8 cellular contexts compared by ENCODE assay signal in the genomic region with DNA sequence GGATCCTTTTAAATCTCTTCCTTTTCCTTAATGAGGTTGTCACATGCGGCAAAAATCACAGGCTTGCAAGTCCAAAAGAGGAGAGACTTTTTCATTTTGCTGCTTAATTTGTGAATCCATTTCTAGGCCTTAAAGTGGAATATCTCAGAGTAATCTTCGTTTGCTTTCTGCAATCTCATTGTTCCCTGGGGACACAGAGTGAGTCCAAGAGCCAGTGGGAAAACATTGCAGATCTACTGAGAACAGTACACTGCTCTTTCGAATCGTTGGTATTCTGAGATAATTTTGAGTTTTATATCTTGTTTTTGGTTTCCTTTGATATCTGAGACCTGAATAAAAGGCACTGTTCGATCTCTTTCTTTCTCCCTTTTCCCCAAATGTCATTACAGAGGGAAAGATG.
DNase-seq lines count a peak whose midpoint lies in the region; ATAC-seq and TF ChIP-seq lines count a peak whose summit lies in the region.
"Had no signal": no experiment of that assay in that cellular context is flagged by ENCODE, and none has a peak within 500 bp of the region (broad histone marks: within the 10 kb centered on the region; RNA-seq: fewer than 3 reads in every experiment).

No MANE protein-coding gene starts in this region.

- no peaks in the 10 kb centered on the region for H3K36me3 Mint-ChIP-seq in nephron (ENCODE audit: low read depth)

- peaks cover 29% of the 10 kb centered on the region for H3K4me1 ChIP-seq in upper lobe of right lung

- H3K27ac ChIP-seq in upper lobe of right lung, result peak overlapping the region; percentile 65

- no peaks in the 10 kb centered on the region for H3K36me3 ChIP-seq in upper lobe of right lung

- intact Hi-C loops in upper lobe of right lung (cut with DNase I), result no loop called here

- H3K4me1 Mint-ChIP-seq in nephron, result peaks cover 50% of the 10 kb centered on the region

- no peaks in the 10 kb centered on the region for H3K27me3 ChIP-seq in upper lobe of right lung

- H3K4me3 Mint-ChIP-seq in nephron, result peak overlapping the region in 2 of 3 experiments; percentile 31 to 32

- no peaks in the 10 kb centered on the region for H3K9me3 Mint-ChIP-seq in nephron

- peak overlapping the region; percentile 97 to 98 (median 97) for H3K27ac Mint-ChIP-seq in nephron

- H3K4me3 ChIP-seq in fibroblast of pulmonary artery (replicated peaks; ENCODE audit: low read depth, low read length) (no peak overlapping the region), upper lobe of right lung (no peak overlapping the region)

- TF ChIP-seq CTCF in fibroblast of pulmonary artery (IDR thresholded peaks at IDR 0.05; ENCODE audit: low read length, missing control alignments) (no peak), nephron (IDR thresholded peaks at IDR 0.05; ENCODE audit: unreplicated experiment in 3 of 3) (no peak), upper lobe of right lung (IDR thresholded peaks at IDR 0.05) (no peak)

- H3K9me3 ChIP-seq in upper lobe of right lung, result no peaks in the 10 kb centered on the region

- DNase-seq in fibroblast of pulmonary artery (ENCODE audit: low read depth), result peak; percentile 63
- DNase-seq in upper lobe of right lung, result no peak
- no peak for DNase-seq in ecto neural progenitor cell (ENCODE audit: low spot score)
- no peak for DNase-seq in effector CD8-positive, alpha-beta T cell (lab: John Stamatoyannopoulos, UW)
- DNase-seq: stimulated activated CD4-positive, alpha-beta T cell treated with anti-CD3 and anti-CD28 coated beads, Interleukin-4, amount 100 ng/mL, for 4 hours had no signal

- H3K27me3 Mint-ChIP-seq in nephron (ENCODE audit: low read depth), result no peaks in the 10 kb centered on the region

- ATAC-seq in SK-N-SH treated with all-trans-retinoic acid at 6 μM for 48 hours, result peak; percentile 42
- ATAC-seq in upper lobe of right lung, result no peak
- no peak for ATAC-seq in GM21786 (IDR thresholded peaks at IDR 0.05; ENCODE audit: unreplicated experiment)

TF ChIP-seq in SK-N-SH treated with all-trans-retinoic acid at 6 μM for 48 hours, 23 proteins besides CTCF, POLR2A, EP300 and RAD21:
- TF ChIP-seq ZC3H10 (CRISPR knock-in tag; IDR thresholded peaks at IDR 0.05) (no peak), TCF4 (CRISPR knock-in tag; IDR thresholded peaks at IDR 0.05; ENCODE audit: borderline replicate concordance) (no peak), ZNF565 (CRISPR knock-in tag; conservative IDR thresholded peaks at IDR 0.05; ENCODE audit: low read depth) (no peak), ESRRG (CRISPR knock-in tag; IDR thresholded peaks at IDR 0.05) (no peak), ARNTL (CRISPR knock-in tag; IDR thresholded peaks at IDR 0.05; ENCODE audit: borderline replicate concordance, low read depth) (no peak), PPARA (CRISPR knock-in tag; IDR thresholded peaks at IDR 0.05; ENCODE audit: borderline replicate concordance) (no peak), ISL1 (CRISPR knock-in tag; IDR thresholded peaks at IDR 0.05) (no peak), BACH2 (CRISPR knock-in tag; IDR thresholded peaks at IDR 0.05; ENCODE audit: borderline replicate concordance) (no peak)
- TF ChIP-seq, protein P1, sequence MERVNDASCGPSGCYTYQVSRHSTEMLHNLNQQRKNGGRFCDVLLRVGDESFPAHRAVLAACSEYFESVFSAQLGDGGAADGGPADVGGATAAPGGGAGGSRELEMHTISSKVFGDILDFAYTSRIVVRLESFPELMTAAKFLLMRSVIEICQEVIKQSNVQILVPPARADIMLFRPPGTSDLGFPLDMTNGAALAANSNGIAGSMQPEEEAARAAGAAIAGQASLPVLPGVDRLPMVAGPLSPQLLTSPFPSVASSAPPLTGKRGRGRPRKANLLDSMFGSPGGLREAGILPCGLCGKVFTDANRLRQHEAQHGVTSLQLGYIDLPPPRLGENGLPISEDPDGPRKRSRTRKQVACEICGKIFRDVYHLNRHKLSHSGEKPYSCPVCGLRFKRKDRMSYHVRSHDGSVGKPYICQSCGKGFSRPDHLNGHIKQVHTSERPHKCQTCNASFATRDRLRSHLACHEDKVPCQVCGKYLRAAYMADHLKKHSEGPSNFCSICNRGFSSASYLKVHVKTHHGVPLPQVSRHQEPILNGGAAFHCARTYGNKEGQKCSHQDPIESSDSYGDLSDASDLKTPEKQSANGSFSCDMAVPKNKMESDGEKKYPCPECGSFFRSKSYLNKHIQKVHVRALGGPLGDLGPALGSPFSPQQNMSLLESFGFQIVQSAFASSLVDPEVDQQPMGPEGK (CRISPR knock-in tag; IDR thresholded peaks at IDR 0.05; ENCODE audit: borderline replicate concordance), result no peak
TF ChIP-seq in SK-N-SH treated with all-trans-retinoic acid at 6 μM for 48 hours: peak in this region for 0.
